In the genomic region with DNA sequence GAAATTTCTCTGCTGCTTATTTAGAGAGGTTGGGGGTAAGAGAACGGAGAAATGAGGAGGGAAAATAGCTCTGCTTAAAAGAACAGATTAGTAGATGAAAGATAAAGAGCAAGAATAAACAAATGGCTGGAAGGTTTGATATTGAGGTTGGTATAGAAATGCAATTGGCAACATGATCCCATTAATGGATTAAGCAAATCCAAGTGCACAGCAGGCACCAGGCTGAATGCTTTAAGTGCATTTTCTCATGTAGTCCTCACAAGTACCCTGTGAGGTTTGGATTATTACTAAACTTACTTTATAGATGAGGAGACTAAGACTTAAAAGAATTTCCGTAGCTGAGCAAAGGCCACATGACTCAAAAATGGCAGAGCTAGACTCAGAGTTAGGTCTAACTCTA, we compare ENCODE assay signal across 17 cellular contexts.
DNase-seq lines count a peak whose midpoint lies in the region; ATAC-seq and TF ChIP-seq lines count a peak whose summit lies in the region.
"Had no signal": no experiment of that assay in that cellular context is flagged by ENCODE, and none has a peak within 500 bp of the region (broad histone marks: within the 10 kb centered on the region; RNA-seq: fewer than 3 reads in every experiment).

No MANE protein-coding gene starts in this region.

- H3K36me3 Mint-ChIP-seq in activated naive CD8-positive, alpha-beta T cell treated with anti-CD3 and anti-CD28 coated beads, Interleukin-2, amount 50 U/mL, for 24 hours (ENCODE audit: low read depth), result peaks cover 20% of the 10 kb centered on the region
- peaks cover 5% of the 10 kb centered on the region for H3K36me3 Mint-ChIP-seq in activated naive CD8-positive, alpha-beta T cell treated with anti-CD3 and anti-CD28 coated beads for 36 hours
- H3K36me3 Mint-ChIP-seq in chondrocyte (ENCODE audit: low read depth), result peaks cover 25% of the 10 kb centered on the region

- no peak for DNase-seq in activated naive CD8-positive, alpha-beta T cell treated with anti-CD3 and anti-CD28 coated beads, Interleukin-2, amount 50 U/mL, for 24 hours
- no peak for DNase-seq in activated naive CD8-positive, alpha-beta T cell treated with anti-CD3 and anti-CD28 coated beads for 36 hours
- peak; percentile 92 for DNase-seq in NCI-H82 (lab: John Stamatoyannopoulos, UW)
- peak; percentile 6 for DNase-seq in iris pigment epithelial cell (ENCODE audit: low read depth)
- no peak for DNase-seq in chondrocyte (ENCODE audit: low spot score)
- DNase-seq in NCI-H510A (lab: John Stamatoyannopoulos, UW), result no peak
- no peak for DNase-seq in NCI-H69 (lab: John Stamatoyannopoulos, UW)
- no peak for DNase-seq in epidermal melanocyte (ENCODE audit: insufficient read length, low spot score)
- DNase-seq: CD8-positive, alpha-beta memory T cell; GF-D8; GOT3; IMR-90; Karpas-422; MM.1S; NCI-H1105; NCI-H1694 treated with DMSO at 0.1 percent for 48 hours; NCI-H446 had no signal

- TF ChIP-seq CTCF in chondrocyte (IDR thresholded peaks at IDR 0.05), result no peak

- no peak for ATAC-seq in activated naive CD8-positive, alpha-beta T cell treated with anti-CD3 and anti-CD28 coated beads, Interleukin-2, amount 50 U/mL, for 24 hours

- H3K27ac Mint-ChIP-seq in activated naive CD8-positive, alpha-beta T cell treated with anti-CD3 and anti-CD28 coated beads, Interleukin-2, amount 50 U/mL, for 24 hours, result peak overlapping the region; percentile 8
- H3K27ac Mint-ChIP-seq in activated naive CD8-positive, alpha-beta T cell treated with anti-CD3 and anti-CD28 coated beads for 36 hours, result no peak overlapping the region
- no peak overlapping the region for H3K27ac Mint-ChIP-seq in chondrocyte (ENCODE audit: unreplicated experiment)

- no peaks in the 10 kb centered on the region for H3K27me3 Mint-ChIP-seq in activated naive CD8-positive, alpha-beta T cell treated with anti-CD3 and anti-CD28 coated beads, Interleukin-2, amount 50 U/mL, for 24 hours
- no peaks in the 10 kb centered on the region for H3K27me3 Mint-ChIP-seq in activated naive CD8-positive, alpha-beta T cell treated with anti-CD3 and anti-CD28 coated beads for 36 hours
- no peaks in the 10 kb centered on the region for H3K27me3 Mint-ChIP-seq in chondrocyte (ENCODE audit: low read depth)
- H3K27me3 Mint-ChIP-seq: CD8-positive, alpha-beta memory T cell had no signal

- no peaks in the 10 kb centered on the region for H3K4me1 Mint-ChIP-seq in activated naive CD8-positive, alpha-beta T cell treated with anti-CD3 and anti-CD28 coated beads, Interleukin-2, amount 50 U/mL, for 24 hours
- no peaks in the 10 kb centered on the region for H3K4me1 Mint-ChIP-seq in activated naive CD8-positive, alpha-beta T cell treated with anti-CD3 and anti-CD28 coated beads for 36 hours
- H3K4me1 Mint-ChIP-seq in chondrocyte (ENCODE audit: low read depth), result no peaks in the 10 kb centered on the region
- H3K4me1 Mint-ChIP-seq: CD8-positive, alpha-beta memory T cell had no signal

- H3K9me3 Mint-ChIP-seq in activated naive CD8-positive, alpha-beta T cell treated with anti-CD3 and anti-CD28 coated beads, Interleukin-2, amount 50 U/mL, for 24 hours, result no peaks in the 10 kb centered on the region
- H3K9me3 Mint-ChIP-seq in activated naive CD8-positive, alpha-beta T cell treated with anti-CD3 and anti-CD28 coated beads for 36 hours, result no peaks in the 10 kb centered on the region
- H3K9me3 Mint-ChIP-seq in chondrocyte (ENCODE audit: low read depth), result no peaks in the 10 kb centered on the region
- H3K9me3 Mint-ChIP-seq: CD8-positive, alpha-beta memory T cell had no signal

- H3K4me3 Mint-ChIP-seq in activated naive CD8-positive, alpha-beta T cell treated with anti-CD3 and anti-CD28 coated beads, Interleukin-2, amount 50 U/mL, for 24 hours, result no peak overlapping the region
- H3K4me3 Mint-ChIP-seq in activated naive CD8-positive, alpha-beta T cell treated with anti-CD3 and anti-CD28 coated beads for 36 hours, result no peak overlapping the region
- no peak overlapping the region for H3K4me3 Mint-ChIP-seq in chondrocyte (ENCODE audit: unreplicated experiment)
- H3K4me3 Mint-ChIP-seq: CD8-positive, alpha-beta memory T cell had no signal

Comparison
In these comparisons a context has a peak if more than half of its experiments do, and no peak if none do; other contexts are left out.
1. DNase-seq: peak in NCI-H82 (single experiment) and iris pigment epithelial cell (single experiment); none in activated naive CD8-positive, alpha-beta T cell treated with anti-CD3 and anti-CD28 coated beads, Interleukin-2, amount 50 U/mL, for 24 hours (single experiment), activated naive CD8-positive, alpha-beta T cell treated with anti-CD3 and anti-CD28 coated beads for 36 hours (single experiment), chondrocyte (single experiment), NCI-H510A (single experiment), NCI-H69 (single experiment) and epidermal melanocyte (single experiment).